19 cellular contexts compared by ENCODE assay signal in the genomic region with DNA sequence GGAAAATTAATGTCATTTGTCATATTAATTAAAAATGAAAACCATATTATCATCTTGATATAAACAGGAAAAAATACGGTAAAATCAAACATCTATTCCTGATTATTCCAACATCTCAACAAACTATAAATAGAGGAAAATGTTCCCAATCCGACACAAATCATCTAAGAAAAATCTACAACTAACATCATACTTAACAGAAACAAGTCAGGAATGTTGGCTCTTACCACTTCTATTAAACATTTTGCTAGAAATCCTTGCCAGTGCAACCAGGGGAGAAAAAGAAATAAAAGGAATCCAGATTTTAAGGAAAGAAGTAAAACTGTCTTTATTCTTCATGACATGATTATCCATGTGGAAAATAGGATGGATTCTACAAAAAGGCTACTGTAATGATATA.
DNase-seq lines count a peak whose midpoint lies in the region; FAIRE-seq and TF ChIP-seq lines count a peak whose summit lies in the region.
"Had no signal": no experiment of that assay in that cellular context is flagged by ENCODE, and none has a peak within 500 bp of the region (broad histone marks: within the 10 kb centered on the region; RNA-seq: fewer than 3 reads in every experiment).

No MANE protein-coding gene starts in this region.

- H3K27ac ChIP-seq in tibial artery: peak overlapping the region; percentile 2 to 11
- H3K27ac ChIP-seq: C4-2B, HL-60 had no signal

- DNase-seq in fibroblast of peridontal ligament (ENCODE audit: extremely low read depth) (peak; percentile 66), tibial artery (no peak), anterior cingulate cortex (lab: John Stamatoyannopoulos, UW) (no peak), ureter (ENCODE audit: low spot score) (no peak), CD1c-positive myeloid dendritic cell (ENCODE audit: extremely low spot score) (no peak)
- DNase-seq: AML-193; CD4-positive, alpha-beta memory T cell; DMS79 treated with DMSO at 0.1 percent for 48 hours; HCEC 1CT; HFFc6 had no signal

- no peaks in the 10 kb centered on the region for H3K27me3 ChIP-seq in tibial artery

- no peaks in the 10 kb centered on the region for H3K36me3 ChIP-seq in tibial artery

- peak; percentile 60 for FAIRE-seq in G401.6 (lab: Jason Lieb, UNC)
- peak; percentile 47 for FAIRE-seq in TTC549 (lab: Jason Lieb, UNC)
- FAIRE-seq: GM12891, GM19239, H54, K562 had no signal

- no peak for TF ChIP-seq CTCF in tibial artery (IDR thresholded peaks at IDR 0.05)

- intact Hi-C loops in tibial artery (cut with DNase I; ENCODE audit: low total_unique reads): no loop called here

- H3K9me3 ChIP-seq in tibial artery: no peaks in the 10 kb centered on the region

- H3K4me1 ChIP-seq in tibial artery: peaks cover 0 to 30% (median 3%) of the 10 kb centered on the region in 4 donors

- no peak overlapping the region for H3K4me3 ChIP-seq in tibial artery
- H3K4me3 ChIP-seq: GM23338, K562 had no signal
